16 cellular contexts compared by ENCODE assay signal in genomic region chr3:463793-464192, GRCh38.
A peak's percentile ranks its signal among the peaks of the same experiment; 100 is the strongest.
DNase-seq lines count a peak whose midpoint lies in the region; ATAC-seq and TF ChIP-seq lines count a peak whose summit lies in the region.
"Had no signal": no experiment of that assay in that cellular context is flagged by ENCODE, and none has a peak within 500 bp of the region (broad histone marks: within the 10 kb centered on the region; RNA-seq: fewer than 3 reads in every experiment).

No MANE protein-coding gene starts in this region.

- H3K79me2 ChIP-seq in OCI-LY1 (ENCODE audit: insufficient read depth, low read length), result no peaks in the 10 kb centered on the region

- no peaks in the 10 kb centered on the region for H3K36me3 Mint-ChIP-seq in nephron progenitor cell (ENCODE audit: low read depth)

- peaks cover 28% of the 10 kb centered on the region for H3K4me1 ChIP-seq in OCI-LY1 (ENCODE audit: insufficient read depth, low read length, severe bottlenecking)

- H3K4me1 Mint-ChIP-seq in nephron progenitor cell, result peaks cover 4% of the 10 kb centered on the region
- H3K4me1 Mint-ChIP-seq: activated naive CD8-positive, alpha-beta T cell treated with anti-CD3 and anti-CD28 coated beads, Interleukin-2, amount 50 U/mL, for 24 hours had no signal

- no peaks in the 10 kb centered on the region for H3K27me3 Mint-ChIP-seq in nephron progenitor cell (ENCODE audit: low read depth, poor library complexity)
- H3K27me3 Mint-ChIP-seq: activated naive CD8-positive, alpha-beta T cell treated with anti-CD3 and anti-CD28 coated beads, Interleukin-2, amount 50 U/mL, for 24 hours had no signal

- H3K9ac ChIP-seq in OCI-LY1 (ENCODE audit: low read length), result peak overlapping the region; percentile 46

- H3K27ac ChIP-seq in OCI-LY1 (ENCODE audit: low read depth, low read length, poor library complexity, severe bottlenecking), result peak overlapping the region; percentile 82
- H3K27ac ChIP-seq: C4-2B had no signal

- H3K9me3 ChIP-seq in OCI-LY1 (ENCODE audit: low read length), result no peaks in the 10 kb centered on the region

- H3K4me2 ChIP-seq in OCI-LY1 (ENCODE audit: low read length), result peak overlapping the region; percentile 31

- no peak overlapping the region for H3K4me3 Mint-ChIP-seq in nephron progenitor cell
- H3K4me3 Mint-ChIP-seq: activated CD8-positive, alpha-beta T cell treated with anti-CD3 and anti-CD28 coated beads, Interleukin-2, amount 10 ng/mL, durations not matched to agents 7 days and 5 days; activated naive CD8-positive, alpha-beta T cell treated with anti-CD3 and anti-CD28 coated beads, Interleukin-2, amount 50 U/mL, for 24 hours had no signal

- H3K27ac Mint-ChIP-seq in nephron progenitor cell, result no peak overlapping the region
- H3K27ac Mint-ChIP-seq: activated CD8-positive, alpha-beta T cell treated with anti-CD3 and anti-CD28 coated beads, Interleukin-2, amount 10 ng/mL, durations not matched to agents 7 days and 5 days; activated naive CD8-positive, alpha-beta T cell treated with anti-CD3 and anti-CD28 coated beads, Interleukin-2, amount 50 U/mL, for 24 hours had no signal

- DNase-seq in glomerular visceral epithelial cell (ENCODE audit: extremely low spot score) (no peak), NCI-H510A (lab: John Stamatoyannopoulos, UW) (no peak), nephron progenitor cell (no peak), NOMO-1 treated with DMSO at 0.1 percent for 48 hours (lab: John Stamatoyannopoulos, UW; ENCODE audit: unreplicated experiment) (no peak)
- DNase-seq: activated CD8-positive, alpha-beta T cell treated with anti-CD3 and anti-CD28 coated beads, Interleukin-2, amount 10 ng/mL, durations not matched to agents 7 days and 5 days; activated naive CD8-positive, alpha-beta T cell treated with anti-CD3 and anti-CD28 coated beads, Interleukin-2, amount 50 U/mL, for 24 hours; head of caudate nucleus; IMR-90; mesenchymal stem cell; NCI-H345; retina had no signal

- H3K27me3 ChIP-seq in OCI-LY1 (ENCODE audit: insufficient read depth, low read length), result no peaks in the 10 kb centered on the region

- H3K36me3 ChIP-seq in OCI-LY1 (ENCODE audit: insufficient read depth, low read length), result no peaks in the 10 kb centered on the region

- ATAC-seq in GM18520 (IDR thresholded peaks at IDR 0.05; ENCODE audit: unreplicated experiment) (peak; percentile 99), GM21423 (IDR thresholded peaks at IDR 0.05; ENCODE audit: unreplicated experiment) (peak; percentile 96), HG03045 (IDR thresholded peaks at IDR 0.05; ENCODE audit: unreplicated experiment) (peak; percentile 100)
- ATAC-seq: activated CD8-positive, alpha-beta T cell treated with anti-CD3 and anti-CD28 coated beads, Interleukin-2, amount 10 ng/mL, durations not matched to agents 7 days and 5 days; activated naive CD8-positive, alpha-beta T cell treated with anti-CD3 and anti-CD28 coated beads, Interleukin-2, amount 50 U/mL, for 24 hours had no signal

- no peak for TF ChIP-seq CTCF in OCI-LY1 (IDR thresholded peaks at IDR 0.05; ENCODE audit: low read length)
- TF ChIP-seq CTCF in nephron progenitor cell (IDR thresholded peaks at IDR 0.05), result no peak

- H3K9me2 ChIP-seq in OCI-LY1 (ENCODE audit: low read depth, low read length), result no peaks in the 10 kb centered on the region

- H3F3A ChIP-seq in OCI-LY1 (ENCODE audit: insufficient read depth, low read length), result no peaks in the 10 kb centered on the region

- no peaks in the 10 kb centered on the region for H4K20me1 ChIP-seq in OCI-LY1 (ENCODE audit: insufficient read depth, low read length)

- peaks cover 3% of the 10 kb centered on the region for H3K9me3 Mint-ChIP-seq in nephron progenitor cell

- peak overlapping the region; percentile 99 for H2AFZ ChIP-seq in OCI-LY1 (ENCODE audit: low read length)

- H3K4me3 ChIP-seq in OCI-LY1 (ENCODE audit: low read depth, low read length, poor library complexity, severe bottlenecking), result no peak overlapping the region
